ENCODE assay signal across 3 cellular contexts in the genomic region with DNA sequence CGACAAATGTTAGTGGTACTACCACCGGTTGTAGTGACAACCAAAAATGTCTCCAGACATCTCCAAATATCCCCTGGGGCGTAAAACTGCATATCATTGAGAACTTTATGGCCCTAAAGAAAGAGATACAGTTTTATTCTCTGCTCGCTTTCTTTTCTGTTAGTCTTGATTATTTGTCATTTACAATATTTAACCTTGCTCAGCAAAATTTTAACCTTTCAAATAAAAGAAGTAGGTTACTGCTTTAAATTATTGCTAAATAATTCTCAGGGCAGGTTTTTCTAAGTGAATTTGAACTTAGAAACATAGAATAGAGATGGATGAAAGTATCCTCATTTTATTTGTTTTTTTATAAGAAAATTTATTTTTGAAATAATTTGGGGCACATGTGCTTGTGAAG.
A peak's percentile ranks its signal among the peaks of the same experiment; 100 is the strongest.
TF ChIP-seq lines count a peak whose summit lies in the region.

No MANE protein-coding gene starts in this region.

TF ChIP-seq in HepG2, 621 proteins besides CTCF, POLR2A, EP300 and RAD21:
- TF ChIP-seq DR1 (CRISPR knock-in tag; IDR thresholded peaks at IDR 0.05) (no peak), ZBTB10 (CRISPR knock-in tag; IDR thresholded peaks at IDR 0.05; ENCODE audit: borderline replicate concordance) (no peak), MAFK (conservative IDR thresholded peaks at IDR 0.05 in 1 of 2, IDR thresholded peaks at IDR 0.05 in 1 of 2; ENCODE audit: low read length in 2 of 2) (peak; percentile 84 to 94), ISL2 (CRISPR knock-in tag; IDR thresholded peaks at IDR 0.05) (no peak), MAFF (IDR thresholded peaks at IDR 0.05; ENCODE audit: low read depth, low read length) (peak; percentile 88), ZNF775 (CRISPR knock-in tag; IDR thresholded peaks at IDR 0.05; ENCODE audit: borderline replicate concordance) (no peak), TBL1XR1 (IDR thresholded peaks at IDR 0.05; ENCODE audit: borderline replicate concordance, low read length, partially characterized antibody) (no peak), MIER3 (CRISPR knock-in tag; IDR thresholded peaks at IDR 0.05; ENCODE audit: borderline replicate concordance) (no peak)

TF ChIP-seq in IMR-90, 13 proteins besides CTCF, POLR2A, EP300 and RAD21:
- TF ChIP-seq FOS (IDR thresholded peaks at IDR 0.05; ENCODE audit: low read depth, low read length) (no peak), RCOR1 (IDR thresholded peaks at IDR 0.05; ENCODE audit: insufficient replicate concordance, low read length) (no peak), MAFK (IDR thresholded peaks at IDR 0.05; ENCODE audit: low read depth, low read length) (peak; percentile 81), RFX5 (IDR thresholded peaks at IDR 0.05; ENCODE audit: low read depth, low read length) (no peak)
- TF ChIP-seq, protein P1, sequence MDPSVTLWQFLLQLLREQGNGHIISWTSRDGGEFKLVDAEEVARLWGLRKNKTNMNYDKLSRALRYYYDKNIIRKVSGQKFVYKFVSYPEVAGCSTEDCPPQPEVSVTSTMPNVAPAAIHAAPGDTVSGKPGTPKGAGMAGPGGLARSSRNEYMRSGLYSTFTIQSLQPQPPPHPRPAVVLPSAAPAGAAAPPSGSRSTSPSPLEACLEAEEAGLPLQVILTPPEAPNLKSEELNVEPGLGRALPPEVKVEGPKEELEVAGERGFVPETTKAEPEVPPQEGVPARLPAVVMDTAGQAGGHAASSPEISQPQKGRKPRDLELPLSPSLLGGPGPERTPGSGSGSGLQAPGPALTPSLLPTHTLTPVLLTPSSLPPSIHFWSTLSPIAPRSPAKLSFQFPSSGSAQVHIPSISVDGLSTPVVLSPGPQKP (IDR thresholded peaks at IDR 0.05; ENCODE audit: borderline replicate concordance, low read depth, low read length) = no peak

TF ChIP-seq in H1, 55 proteins besides CTCF, POLR2A, EP300 and RAD21:
- TF ChIP-seq EGR1 (IDR thresholded peaks at IDR 0.05; ENCODE audit: borderline replicate concordance, low read depth, low read length) = no peak
- no peak for TF ChIP-seq CREB1 (IDR thresholded peaks at IDR 0.05)
- no peak for TF ChIP-seq CHD7 (IDR thresholded peaks at IDR 0.05; ENCODE audit: insufficient replicate concordance, low read length)
- TF ChIP-seq CBX8 (IDR thresholded peaks at IDR 0.05; ENCODE audit: borderline replicate concordance, low read depth, low read length) = no peak
- TF ChIP-seq MAFK (IDR thresholded peaks at IDR 0.05; ENCODE audit: low read depth, low read length) = peak; percentile 32; the same call in 1 of the 2 replicates
- TF ChIP-seq RBBP5 (IDR thresholded peaks at IDR 0.05; ENCODE audit: borderline replicate concordance, low read depth, low read length) = no peak
